ENCODE assay signal across 16 cellular contexts in genomic region chr1:30034627-30035521, GRCh38.
DNase-seq lines count a peak whose midpoint lies in the region; ATAC-seq, FAIRE-seq and TF ChIP-seq lines count a peak whose summit lies in the region.
"Had no signal": no experiment of that assay in that cellular context is flagged by ENCODE, and none has a peak within 500 bp of the region (broad histone marks: within the 10 kb centered on the region; RNA-seq: fewer than 3 reads in every experiment).

No MANE protein-coding gene starts in this region.

- H3K27ac ChIP-seq in right atrium auricular region = no peak overlapping the region
- H3K27ac ChIP-seq: SK-N-MC, thoracic aorta had no signal

- H3K4me3 Mint-ChIP-seq in progenitor cell of endocrine pancreas (ENCODE audit: low read depth) = no peak overlapping the region
- H3K4me3 Mint-ChIP-seq: activated CD4-positive, alpha-beta T cell treated with anti-CD3 and anti-CD28 coated beads, Interleukin-2, amount 10 ng/mL, durations not matched to agents 24 days and 14 days; activated naive CD4-positive, alpha-beta T cell treated with anti-CD3 and anti-CD28 coated beads, Interleukin-2, amount 10 ng/mL, durations not matched to agents 7 days and 5 days had no signal

- CTCF ChIA-PET in GM10248 (lab: Yijun Ruan, JAX) = no interaction called here

- no peak overlapping the region for H3K4me3 ChIP-seq in right atrium auricular region
- H3K4me3 ChIP-seq: SK-N-MC, thoracic aorta had no signal

- no peaks in the 10 kb centered on the region for H3K36me3 ChIP-seq in right atrium auricular region
- H3K36me3 ChIP-seq: thoracic aorta had no signal

- no peak for ATAC-seq in Right ventricle myocardium superior (ENCODE audit: poor library complexity)
- ATAC-seq: right cardiac atrium had no signal

- H3K36me3 Mint-ChIP-seq in progenitor cell of endocrine pancreas (ENCODE audit: insufficient read depth) = peaks cover 2% of the 10 kb centered on the region
- H3K36me3 Mint-ChIP-seq: activated naive CD4-positive, alpha-beta T cell treated with anti-CD3 and anti-CD28 coated beads, Interleukin-2, amount 10 ng/mL, durations not matched to agents 7 days and 5 days had no signal

- H3K27me3 Mint-ChIP-seq in progenitor cell of endocrine pancreas = no peaks in the 10 kb centered on the region

- H3K27ac Mint-ChIP-seq in progenitor cell of endocrine pancreas = no peak overlapping the region
- H3K27ac Mint-ChIP-seq: activated CD4-positive, alpha-beta T cell treated with anti-CD3 and anti-CD28 coated beads, Interleukin-2, amount 10 ng/mL, durations not matched to agents 24 days and 14 days; activated naive CD4-positive, alpha-beta T cell treated with anti-CD3 and anti-CD28 coated beads, Interleukin-2, amount 10 ng/mL, durations not matched to agents 7 days and 5 days had no signal

- TF ChIP-seq CTCF in right atrium auricular region (IDR thresholded peaks at IDR 0.05) = no peak
- TF ChIP-seq CTCF in progenitor cell of endocrine pancreas (IDR thresholded peaks at IDR 0.05; ENCODE audit: unreplicated experiment) = no peak
- no peak for TF ChIP-seq CTCF in GM10248 (IDR thresholded peaks at IDR 0.05; ENCODE audit: control extremely low read depth, extremely low read depth, low read depth, missing control alignments)

- no peaks in the 10 kb centered on the region for H3K27me3 ChIP-seq in right atrium auricular region

- no peak for FAIRE-seq in RCC 7860 (lab: Jason Lieb, UNC)

- peak; percentile 44 for DNase-seq in right atrium auricular region (ENCODE audit: low spot score)
- DNase-seq in Right ventricle myocardium superior = no peak
- DNase-seq in RCC 7860 (ENCODE audit: low spot score) = peak; percentile 35
- peak; percentile 32 for DNase-seq in hepatic stellate cell (ENCODE audit: low spot score)
- no peak for DNase-seq in GF-D8 (lab: John Stamatoyannopoulos, UW)
- DNase-seq in progenitor cell of endocrine pancreas (ENCODE audit: low spot score, unreplicated experiment) = no peak
- no peak for DNase-seq in hippocampal formation (lab: John Stamatoyannopoulos, UW)
- DNase-seq in GM10248 (ENCODE audit: extremely low spot score) = no peak
- DNase-seq: activated CD4-positive, alpha-beta T cell treated with anti-CD3 and anti-CD28 coated beads, Interleukin-2, amount 10 ng/mL, durations not matched to agents 24 days and 14 days; activated naive CD4-positive, alpha-beta T cell treated with anti-CD3 and anti-CD28 coated beads, Interleukin-2, amount 10 ng/mL, durations not matched to agents 7 days and 5 days; foreskin melanocyte; mammary epithelial cell; NCI-H226; right cardiac atrium had no signal

- peaks cover 11% of the 10 kb centered on the region for H3K9me3 Mint-ChIP-seq in progenitor cell of endocrine pancreas (ENCODE audit: low read depth)

- POLR2A ChIA-PET in GM10248 (lab: Yijun Ruan, JAX) = no interaction called here

- intact Hi-C loops in Right ventricle myocardium superior (cut with DNase I) = no loop called here

- H3K4me1 ChIP-seq in right atrium auricular region = no peaks in the 10 kb centered on the region

- H3K4me1 Mint-ChIP-seq in progenitor cell of endocrine pancreas (ENCODE audit: low read depth) = peaks cover 6% of the 10 kb centered on the region
- H3K4me1 Mint-ChIP-seq: activated CD4-positive, alpha-beta T cell treated with anti-CD3 and anti-CD28 coated beads, Interleukin-2, amount 10 ng/mL, durations not matched to agents 24 days and 14 days; activated naive CD4-positive, alpha-beta T cell treated with anti-CD3 and anti-CD28 coated beads, Interleukin-2, amount 10 ng/mL, durations not matched to agents 7 days and 5 days had no signal

- no peaks in the 10 kb centered on the region for H3K9me3 ChIP-seq in right atrium auricular region
- H3K9me3 ChIP-seq: thoracic aorta had no signal

Comparison
In these comparisons a context has a peak if more than half of its experiments do, and no peak if none do; other contexts are left out.
1. DNase-seq: peak in right atrium auricular region (single experiment), RCC 7860 (single experiment) and hepatic stellate cell (single experiment); none in Right ventricle myocardium superior (single experiment), GF-D8 (single experiment), progenitor cell of endocrine pancreas (single experiment), hippocampal formation (0 of 2) and GM10248 (single experiment).